8 cellular contexts compared by ENCODE assay signal in genomic region chr9:127904888-127905728, GRCh38. TPM values are rescaled to one million over a fixed set of nuclear protein-coding genes. Genes with fewer than 3 reads are reported as not detected.
DNase-seq lines count a peak whose midpoint lies in the region; ATAC-seq and TF ChIP-seq lines count a peak whose summit lies in the region.

No MANE protein-coding gene starts in this region.

- no peak overlapping the region for H4K8ac ChIP-seq in H9 (replicated peaks; ENCODE audit: insufficient read length, low read depth, low read length)

- TF ChIP-seq CTCF in H9 (conservative IDR thresholded peaks at IDR 0.05), result no peak
- no peak for TF ChIP-seq CTCF in spleen (IDR thresholded peaks at IDR 0.05 in 8 of 11, conservative IDR thresholded peaks at IDR 0.05 in 3 of 11)

- H2AFZ ChIP-seq in H9 (ENCODE audit: low read length), result no peak overlapping the region

- ATAC-seq in esophagus mucosa (peak; percentile 40), GM18870 (IDR thresholded peaks at IDR 0.05; ENCODE audit: unreplicated experiment) (no peak)

- H3K9ac ChIP-seq in H9 (ENCODE audit: extremely low read depth, insufficient read length, low read length), result no peak overlapping the region

- H3K4me3 Mint-ChIP-seq in H9, result no peak overlapping the region

- H3K14ac ChIP-seq in H9 (ENCODE audit: insufficient read depth, low read length), result no peak overlapping the region

- H3K36me3 ChIP-seq in spleen (peaks cover 0 to 30% (median 22%) of the 10 kb centered on the region in 6 donors), MG63 (peaks cover 3% of the 10 kb centered on the region)

- no peak overlapping the region for H2AK5ac ChIP-seq in H9 (ENCODE audit: insufficient read length, low read length)

- no peak for DNase-seq in H9
- peak; percentile 56 to 71 for DNase-seq in activated CD4-positive, alpha-beta T cell treated with anti-CD3 and anti-CD28 coated beads, Interleukin-2, amount 50 U/mL, for 48 hours
- peak; percentile 83 for DNase-seq in spleen
- DNase-seq in NCI-H1105 treated with DMSO at 0.1 percent for 48 hours (lab: John Stamatoyannopoulos, UW), result no peak
- DNase-seq in NCI-H226, result no peak
- no peak for DNase-seq in MG63

- H3K23ac ChIP-seq in H9 (ENCODE audit: insufficient read length, low read depth, low read length), result no peak overlapping the region

- H4K5ac ChIP-seq in H9 (ENCODE audit: insufficient read length, low read depth, low read length), result no peak overlapping the region

- H3K18ac ChIP-seq in H9 (ENCODE audit: insufficient read length, low read depth, low read length), result no peak overlapping the region

- WGBS in H9 (ENCODE audit: extremely low coverage, insufficient read length, low lambda C conversion rate), result no CpG with 5 or more reads among the region's 7 CpGs
- 11 to 20% (median 16%) methylated on average over 6 to 7 of the region's 7 CpGs for WGBS in spleen, 5 donors

- H2BK5ac ChIP-seq in H9 (ENCODE audit: insufficient read length, low read length), result no peak overlapping the region

- H3K36me3 Mint-ChIP-seq in H9 (ENCODE audit: insufficient read depth in 1 of 3, low read depth in 3 of 3), result no peaks in the 10 kb centered on the region

- intact Hi-C loops in spleen (cut with DNase I; ENCODE audit: low total_unique reads), result no loop called here

- H3K9me3 ChIP-seq in H9 (ENCODE audit: control insufficient read depth, low read depth, low read length), result no peaks in the 10 kb centered on the region
- no peaks in the 10 kb centered on the region for H3K9me3 ChIP-seq in spleen
- H3K9me3 ChIP-seq in MG63, result no peaks in the 10 kb centered on the region

- no peak overlapping the region for H3K4me2 ChIP-seq in H9 (ENCODE audit: insufficient read depth, insufficient read length, low read length)

- H3K27ac ChIP-seq in H9 (ENCODE audit: insufficient read length, low read depth, low read length), result no peak overlapping the region
- H3K27ac ChIP-seq in spleen, result peak overlapping the region; percentile 78 to 94 (median 91)

- H2BK120ac ChIP-seq in H9 (ENCODE audit: low read depth, low read length, poor library complexity, severe bottlenecking), result no peak overlapping the region

- no peak overlapping the region for H2BK20ac ChIP-seq in H9 (ENCODE audit: low read depth, low read length, poor library complexity, severe bottlenecking)

- H3K79me1 ChIP-seq in H9 (ENCODE audit: insufficient read depth, low read depth, low read length, poor library complexity, severe bottlenecking), result no peaks in the 10 kb centered on the region

- H2BK15ac ChIP-seq in H9 (ENCODE audit: low read depth, low read length), result no peak overlapping the region

- no peak overlapping the region for H3K56ac ChIP-seq in H9 (ENCODE audit: insufficient read length, low read depth, low read length)

- no peak overlapping the region for H2BK12ac ChIP-seq in H9 (ENCODE audit: insufficient read length, low read depth, low read length)

- H3K9me3 Mint-ChIP-seq in H9, result no peaks in the 10 kb centered on the region

- H4K91ac ChIP-seq in H9 (ENCODE audit: insufficient read length, low read depth, low read length), result no peak overlapping the region

- H3K27ac Mint-ChIP-seq in H9, result peak overlapping the region; percentile 40 to 85 (median 66); a peak in 4 of 7 replicates

- peaks cover 17 to 35% of the 10 kb centered on the region in 2 experiments for H3K4me1 Mint-ChIP-seq in H9

- no peaks in the 10 kb centered on the region for H3K79me2 ChIP-seq in H9 (ENCODE audit: insufficient read depth, low read length)

- no peaks in the 10 kb centered on the region for H3K23me2 ChIP-seq in H9 (ENCODE audit: insufficient read length, low read depth, low read length, poor library complexity, severe bottlenecking)

- H3K4me3 ChIP-seq in spleen, result peak overlapping the region in 7 of 8 donors; percentile 8 to 65 (median 30)
- H3K4me3 ChIP-seq in MG63, result no peak overlapping the region

- TF ChIP-seq POLR2A in spleen (IDR thresholded peaks at IDR 0.05), result no peak

- H3K27me3 Mint-ChIP-seq in H9 (ENCODE audit: low read depth), result no peaks in the 10 kb centered on the region

- H4K20me1 ChIP-seq in H9 (ENCODE audit: control insufficient read depth, insufficient read depth, insufficient read length), result no peaks in the 10 kb centered on the region

- H3K27me3 ChIP-seq in H9 (ENCODE audit: insufficient read depth, low read length) (no peaks in the 10 kb centered on the region), spleen (replicated peaks in 1 of 7) (no peaks in the 10 kb centered on the region), MG63 (no peaks in the 10 kb centered on the region)

- peaks cover 5% of the 10 kb centered on the region; the same call in 1 of the 2 replicates for H3K4me1 ChIP-seq in H9 (ENCODE audit: insufficient read depth, low read length)
- peaks cover 65 to 92% (median 80%) of the 10 kb centered on the region in 6 donors for H3K4me1 ChIP-seq in spleen

- no peak overlapping the region for H3K4ac ChIP-seq in H9 (ENCODE audit: low read depth, low read length)

- H3T11ph ChIP-seq in H9 (ENCODE audit: low read length), result no peak overlapping the region

RNA-seq across cellular contexts. Expression of gene ST6GALNAC6, which starts 5.7 kb away (rescaled TPM):
- 29.8 and 30.2 TPM in 2 replicates for total RNA-seq in H9 (2021)
- total RNA-seq in esophagus mucosa, result 13.0 TPM
- total RNA-seq in spleen, result 100 to 1,000 TPM in 1 of 7 donors, 10 to 100 TPM in 6; 62.5 to 118 (median 75.9) TPM
- 10 to 100 TPM; 29.0 to 68.0 (median 31.7) TPM for polyA plus RNA-seq in spleen
- 40.5 and 47.3 TPM in 2 replicates for total RNA-seq in MG63 (2014; rRNA removed; shearing (Covaris generic); ENCODE audit: low replicate concordance)

RNA-seq across cellular contexts. Expression of gene ST6GALNAC4, which starts 11.7 kb away (rescaled TPM):
- total RNA-seq in H9 (2021) (15.4 and 16.5 TPM in 2 replicates), esophagus mucosa (11.4 TPM), spleen (10 to 100 TPM; 48.6 to 92.8 (median 65.8) TPM)
- 10 to 100 TPM; 16.0 to 36.7 (median 19.5) TPM for polyA plus RNA-seq in spleen
- total RNA-seq in MG63 (2014; rRNA removed; shearing (Covaris generic); ENCODE audit: low replicate concordance), result 4.7 and 26.9 TPM in 2 replicates

RNA-seq across cellular contexts. Expression of gene PIP5KL1, which starts 25.5 kb away (rescaled TPM):
- 9.0 and 11.6 TPM in 2 replicates for total RNA-seq in H9 (2021)
- total RNA-seq in esophagus mucosa, result 4.3 TPM
- 1 to 10 TPM in 2 of 7 donors, under 1 TPM in 3, not detected in 2; 0.46 to 3.6 (median 0.94) TPM for total RNA-seq in spleen
- under 1 TPM; 0.13 to 0.51 (median 0.42) TPM for polyA plus RNA-seq in spleen
- 0.13 TPM in 1 of 2 replicates, not detected in the other for total RNA-seq in MG63 (2014; rRNA removed; shearing (Covaris generic); ENCODE audit: low replicate concordance)

RNA-seq across cellular contexts. Expression of gene AK1, which starts 27.6 kb away (rescaled TPM):
- total RNA-seq in H9 (2021) (31.6 and 41.9 TPM in 2 replicates), esophagus mucosa (39.9 TPM), spleen (10 to 100 TPM; 41.3 to 89.7 (median 59.7) TPM)
- 10 to 100 TPM; 47.0 to 97.9 (median 82.7) TPM for polyA plus RNA-seq in spleen
- total RNA-seq in MG63 (2014; rRNA removed; shearing (Covaris generic); ENCODE audit: low replicate concordance), result 36.6 and 69.0 TPM in 2 replicates

RNA-seq across cellular contexts. Expression of gene DPM2, which starts 32.5 kb away (rescaled TPM):
- total RNA-seq in H9 (2021), result 44.7 and 46.1 TPM in 2 replicates
- 25.7 TPM for total RNA-seq in esophagus mucosa
- total RNA-seq in spleen, result 10 to 100 TPM; 19.5 to 31.3 (median 25.2) TPM
- 10 to 100 TPM; 23.6 to 33.8 (median 28.1) TPM for polyA plus RNA-seq in spleen
- 23.3 and 38.9 TPM in 2 replicates for total RNA-seq in MG63 (2014; rRNA removed; shearing (Covaris generic); ENCODE audit: low replicate concordance)

Comparison
In these comparisons a context has a peak if more than half of its experiments do, and no peak if none do; other contexts are left out.
1. DNase-seq: peak in activated CD4-positive, alpha-beta T cell treated with anti-CD3 and anti-CD28 coated beads, Interleukin-2, amount 50 U/mL, for 48 hours (2 of 2) and spleen (single experiment); none in H9 (single experiment), NCI-H1105 treated with DMSO at 0.1 percent for 48 hours (single experiment), NCI-H226 (single experiment) and MG63 (single experiment).